15 cellular contexts compared by ENCODE assay signal in genomic region chr18:24616638-24617037, GRCh38.
"Had no signal": no experiment of that assay in that cellular context is flagged by ENCODE, and none has a peak within 500 bp of the region (broad histone marks: within the 10 kb centered on the region; RNA-seq: fewer than 3 reads in every experiment).

No MANE protein-coding gene starts in this region.

- H3K27me3 Mint-ChIP-seq: activated CD8-positive, alpha-beta memory T cell treated with anti-CD3 and anti-CD28 coated beads, Interleukin-2, amount 10 ng/mL, durations not matched to agents 7 days and 5 days; stimulated activated naive CD8-positive, alpha-beta T cell treated with anti-CD3 and anti-CD28 coated beads, Interleukin-15, Interleukin-2, amounts not matched to agents 100 ng/mL and 50 ng/mL, for 24 hours; type B pancreatic cell had no signal

- H3K27ac Mint-ChIP-seq: activated CD8-positive, alpha-beta memory T cell treated with anti-CD3 and anti-CD28 coated beads, Interleukin-2, amount 10 ng/mL, durations not matched to agents 7 days and 5 days; activated naive CD4-positive, alpha-beta T cell treated with anti-CD3 and anti-CD28 coated beads, Interleukin-2, amount 10 ng/mL, durations not matched to agents 7 days and 5 days; mesothelial cell of epicardium; stimulated activated naive CD8-positive, alpha-beta T cell treated with anti-CD3 and anti-CD28 coated beads, Interleukin-15, Interleukin-2, amounts not matched to agents 100 ng/mL and 50 ng/mL, for 24 hours; type B pancreatic cell had no signal

- DNase-seq: activated CD4-positive, alpha-beta T cell treated with anti-CD3 and anti-CD28 coated beads, Interleukin-2, amount 50 U/mL, for 48 hours; activated CD4-positive, CD25-positive, alpha-beta regulatory T cell treated with anti-CD3 and anti-CD28 coated beads, Interleukin-2, amount 50 U/mL, for 72 hours; activated CD8-positive, alpha-beta memory T cell treated with anti-CD3 and anti-CD28 coated beads, Interleukin-2, amount 10 ng/mL, durations not matched to agents 7 days and 5 days; activated naive CD4-positive, alpha-beta T cell treated with anti-CD3 and anti-CD28 coated beads, Interleukin-2, amount 10 ng/mL, durations not matched to agents 7 days and 5 days; activated T-cell treated with anti-CD3 and anti-CD28 coated beads, Interleukin-2, amount 50 U/mL, for 1 hour; adrenal gland; gastrocnemius medialis; heart right ventricle; left colon; nephron progenitor cell; psoas muscle; right lobe of liver had no signal

- H3K4me3 Mint-ChIP-seq: activated CD8-positive, alpha-beta memory T cell treated with anti-CD3 and anti-CD28 coated beads, Interleukin-2, amount 10 ng/mL, durations not matched to agents 7 days and 5 days; activated naive CD4-positive, alpha-beta T cell treated with anti-CD3 and anti-CD28 coated beads, Interleukin-2, amount 10 ng/mL, durations not matched to agents 7 days and 5 days; mesothelial cell of epicardium; nephron progenitor cell; stimulated activated naive CD8-positive, alpha-beta T cell treated with anti-CD3 and anti-CD28 coated beads, Interleukin-15, Interleukin-2, amounts not matched to agents 100 ng/mL and 50 ng/mL, for 24 hours; type B pancreatic cell had no signal

- H3K9me3 Mint-ChIP-seq: activated naive CD4-positive, alpha-beta T cell treated with anti-CD3 and anti-CD28 coated beads, Interleukin-2, amount 10 ng/mL, durations not matched to agents 7 days and 5 days; stimulated activated naive CD8-positive, alpha-beta T cell treated with anti-CD3 and anti-CD28 coated beads, Interleukin-15, Interleukin-2, amounts not matched to agents 100 ng/mL and 50 ng/mL, for 24 hours; type B pancreatic cell had no signal

- H3K4me1 Mint-ChIP-seq: activated CD8-positive, alpha-beta memory T cell treated with anti-CD3 and anti-CD28 coated beads, Interleukin-2, amount 10 ng/mL, durations not matched to agents 7 days and 5 days; activated naive CD4-positive, alpha-beta T cell treated with anti-CD3 and anti-CD28 coated beads, Interleukin-2, amount 10 ng/mL, durations not matched to agents 7 days and 5 days; mesothelial cell of epicardium had no signal

- ATAC-seq: activated CD8-positive, alpha-beta memory T cell treated with anti-CD3 and anti-CD28 coated beads, Interleukin-2, amount 10 ng/mL, durations not matched to agents 7 days and 5 days; gastrocnemius medialis; heart right ventricle; left colon; psoas muscle; right lobe of liver had no signal

- H3K36me3 Mint-ChIP-seq: activated CD8-positive, alpha-beta memory T cell treated with anti-CD3 and anti-CD28 coated beads, Interleukin-2, amount 10 ng/mL, durations not matched to agents 7 days and 5 days; activated naive CD4-positive, alpha-beta T cell treated with anti-CD3 and anti-CD28 coated beads, Interleukin-2, amount 10 ng/mL, durations not matched to agents 7 days and 5 days; mesothelial cell of epicardium; type B pancreatic cell had no signal
